9 cellular contexts compared by ENCODE assay signal in genomic region chr10:11180228-11180627, GRCh38.
A peak's percentile ranks its signal among the peaks of the same experiment; 100 is the strongest.
DNase-seq lines count a peak whose midpoint lies in the region; ATAC-seq and TF ChIP-seq lines count a peak whose summit lies in the region.
"Had no signal": no experiment of that assay in that cellular context is flagged by ENCODE, and none has a peak within 500 bp of the region (broad histone marks: within the 10 kb centered on the region; RNA-seq: fewer than 3 reads in every experiment).

No MANE protein-coding gene starts in this region.

- H3K4me2 ChIP-seq in mammary epithelial cell (ENCODE audit: insufficient read depth, low read depth, low read length) = no peak overlapping the region

- H3K36me3 ChIP-seq in mammary epithelial cell (ENCODE audit: insufficient read depth, low read length) = no peaks in the 10 kb centered on the region

- H4K20me1 ChIP-seq in mammary epithelial cell (ENCODE audit: insufficient read depth, low read length) = no peaks in the 10 kb centered on the region

- no peaks in the 10 kb centered on the region for H3K79me2 ChIP-seq in mammary epithelial cell (ENCODE audit: insufficient read depth, low read length)

- peak; percentile 88 for DNase-seq in NOMO-1 treated with DMSO at 0.1 percent for 48 hours (lab: John Stamatoyannopoulos, UW; ENCODE audit: unreplicated experiment)
- peak; percentile 50 for DNase-seq in activated gamma-delta T cell treated with anti-CD3 and anti-CD28 coated beads, Interleukin-2, amount 50 U/mL, for 16 hours (ENCODE audit: low read depth)
- DNase-seq in sciatic nerve (ENCODE audit: low spot score) = no peak
- DNase-seq in AG08395 (ENCODE audit: low spot score) = no peak
- no peak for DNase-seq in mammary epithelial cell
- no peak for DNase-seq in Ammon's horn (ENCODE audit: low spot score)
- DNase-seq: psoas muscle had no signal

- no peak for TF ChIP-seq CTCF in mammary epithelial cell (conservative IDR thresholded peaks at IDR 0.05 in 1 of 2, IDR thresholded peaks at IDR 0.05 in 1 of 2; ENCODE audit: extremely low read depth in 1 of 2, insufficient read depth in 1 of 2, low read depth in 1 of 2, low read length in 2 of 2)

- peaks cover 36% of the 10 kb centered on the region for H3K9me3 ChIP-seq in mammary epithelial cell (replicated peaks; ENCODE audit: insufficient read depth, low read length)
- H3K9me3 ChIP-seq: psoas muscle had no signal

- in situ Hi-C loops in mammary epithelial cell (cut with MboI; ENCODE audit: low sequenced_read_pairs in 2 of 2) = no loop called here

- CTCF ChIA-PET in mammary epithelial cell (lab: Charles Lee; ENCODE audit: low non-redundant PET) = no interaction called here

- intact Hi-C loops in sciatic nerve (cut with DNase I) = no loop called here
- intact Hi-C loops in mammary epithelial cell (cut with micrococcal nuclease) = no loop called here

- no TSS peak for BruUV-seq in mammary epithelial cell (replicated peaks; lab: Mats Ljungman, UMichigan)

- no peaks in the 10 kb centered on the region for H3K4me1 ChIP-seq in mammary epithelial cell (ENCODE audit: insufficient read depth, low read length)

- H2AFZ ChIP-seq in mammary epithelial cell (ENCODE audit: low read depth, low read length) = no peak overlapping the region

- H3K9ac ChIP-seq in mammary epithelial cell (ENCODE audit: insufficient read depth, low read length) = no peak overlapping the region

- no peak overlapping the region for H3K27ac ChIP-seq in mammary epithelial cell (ENCODE audit: insufficient read depth, low read depth, low read length)
- H3K27ac ChIP-seq: psoas muscle had no signal

- 73% methylated on average over 14 of the region's 14 CpGs for WGBS in mammary epithelial cell (ENCODE audit: low coverage, missing lambda C conversion rate)

- dilution Hi-C loops in mammary epithelial cell (cut with HindIII; ENCODE audit: low sequenced_read_pairs) = no loop called here

- H3K4me3 ChIP-seq in mammary epithelial cell (replicated peaks in 1 of 3; ENCODE audit: insufficient read depth in 1 of 3, low read depth in 2 of 3, low read length in 3 of 3) = no peak overlapping the region
- H3K4me3 ChIP-seq: psoas muscle had no signal

- no peaks in the 10 kb centered on the region for H3K27me3 ChIP-seq in mammary epithelial cell (ENCODE audit: insufficient read depth, low read length)

- ATAC-seq in GM18858 (IDR thresholded peaks at IDR 0.05; ENCODE audit: unreplicated experiment) (peak; percentile 12), sciatic nerve (peak; percentile 7), GM18517 (IDR thresholded peaks at IDR 0.05; ENCODE audit: unreplicated experiment) (no peak)

Comparison
In these comparisons a context has a peak if more than half of its experiments do, and no peak if none do; other contexts are left out.
1. DNase-seq: peak in NOMO-1 treated with DMSO at 0.1 percent for 48 hours (single experiment) and activated gamma-delta T cell treated with anti-CD3 and anti-CD28 coated beads, Interleukin-2, amount 50 U/mL, for 16 hours (single experiment); none in sciatic nerve (single experiment), AG08395 (single experiment), mammary epithelial cell (single experiment) and Ammon's horn (single experiment).